Comparison of ENCODE assay signal across 9 cellular contexts in the genomic region with DNA sequence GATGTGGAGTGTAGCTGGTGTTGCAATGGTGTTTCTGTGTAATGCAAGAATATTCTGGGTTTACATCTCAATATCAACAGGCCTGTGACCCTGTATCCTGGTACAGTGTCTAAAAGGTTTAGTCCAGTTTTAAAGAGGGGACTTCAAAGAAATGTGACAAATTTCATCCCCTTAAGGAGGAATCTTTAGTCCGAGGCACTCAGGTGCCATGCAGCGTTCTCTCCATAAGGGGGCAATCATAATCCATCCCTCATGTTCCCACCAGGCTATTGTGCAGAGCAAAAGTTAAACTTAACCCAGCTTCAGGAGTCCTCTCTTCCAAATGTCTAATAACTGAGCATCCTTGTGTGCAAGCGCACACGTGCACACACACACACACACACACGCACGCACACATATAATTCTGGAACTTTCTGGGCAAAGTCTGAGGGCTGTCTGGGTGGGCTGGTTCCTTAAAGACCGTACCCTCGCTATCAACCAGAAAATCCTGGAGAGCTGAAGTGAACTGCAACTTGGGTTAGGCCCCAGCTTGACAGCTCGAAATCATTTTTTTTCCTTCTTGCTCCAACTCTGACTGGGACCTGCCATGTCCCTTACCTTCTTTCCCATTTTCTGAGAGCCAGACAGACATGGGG. TPM values are rescaled to one million over a fixed set of nuclear protein-coding genes. Genes with fewer than 3 reads are reported as not detected.
DNase-seq lines count a peak whose midpoint lies in the region; ATAC-seq and TF ChIP-seq lines count a peak whose summit lies in the region.
"Had no signal": no experiment of that assay in that cellular context is flagged by ENCODE, and none has a peak within 500 bp of the region (broad histone marks: within the 10 kb centered on the region; RNA-seq: fewer than 3 reads in every experiment).

No MANE protein-coding gene starts in this region.

- H3K9me3 Mint-ChIP-seq in stimulated activated memory B cell treated with anti-CD40 and anti-IgM and Interleukin-4, amounts not matched to agents 10 μg/mL and 1 μg/mL and 100 μg/mL, for 72 hours, result no peaks in the 10 kb centered on the region

- H2AFZ ChIP-seq in OCI-LY3 (ENCODE audit: low read depth, low read length), result no peak overlapping the region

- peak; percentile 52 for TF ChIP-seq CTCF in OCI-LY3 (IDR thresholded peaks at IDR 0.05; ENCODE audit: low read depth, low read length)
- peak; percentile 50 to 87 (median 76) for TF ChIP-seq CTCF in dorsolateral prefrontal cortex (IDR thresholded peaks at IDR 0.05 in 54 of 56, conservative IDR thresholded peaks at IDR 0.05 in 2 of 56; ENCODE audit: low read depth in 1 of 56, partially characterized antibody in 56 of 56)

- ATAC-seq in GM19324 (IDR thresholded peaks at IDR 0.05; ENCODE audit: low FRiP score, unreplicated experiment) (no peak), HG02981 (IDR thresholded peaks at IDR 0.05; ENCODE audit: unreplicated experiment) (no peak)
- no peak for ATAC-seq in stimulated activated memory B cell treated with anti-CD40 and anti-IgM and Interleukin-4, amounts not matched to agents 10 μg/mL and 1 μg/mL and 100 μg/mL, for 72 hours

- no peaks in the 10 kb centered on the region for H3K4me1 Mint-ChIP-seq in stimulated activated memory B cell treated with anti-CD40 and anti-IgM and Interleukin-4, amounts not matched to agents 10 μg/mL and 1 μg/mL and 100 μg/mL, for 72 hours

- H3K4me3 ChIP-seq in OCI-LY3 (ENCODE audit: low read length) (no peak overlapping the region), dorsolateral prefrontal cortex (no peak overlapping the region)

- no peak overlapping the region for H3K27ac Mint-ChIP-seq in stimulated activated memory B cell treated with anti-CD40 and anti-IgM and Interleukin-4, amounts not matched to agents 10 μg/mL and 1 μg/mL and 100 μg/mL, for 72 hours

- peak; percentile 77 for DNase-seq in D341Med (ENCODE audit: low spot score)
- DNase-seq in HCEC 1CT, result peak; percentile 29
- DNase-seq in dorsolateral prefrontal cortex, result peak in 3 of 10 donors; percentile 29 to 65 (median 56)
- peak; percentile 51 for DNase-seq in midbrain (lab: John Stamatoyannopoulos, UW)

- H3K4me1 ChIP-seq in OCI-LY3 (ENCODE audit: low read length), result no peaks in the 10 kb centered on the region

- H4K20me1 ChIP-seq in OCI-LY3 (ENCODE audit: insufficient read depth, low read length), result no peaks in the 10 kb centered on the region

- H3K27me3 Mint-ChIP-seq in stimulated activated memory B cell treated with anti-CD40 and anti-IgM and Interleukin-4, amounts not matched to agents 10 μg/mL and 1 μg/mL and 100 μg/mL, for 72 hours, result no peaks in the 10 kb centered on the region

- no peak overlapping the region for H3K27ac ChIP-seq in OCI-LY3 (ENCODE audit: low read length)
- H3K27ac ChIP-seq in dorsolateral prefrontal cortex, result peak overlapping the region in 1 of 59 donors; percentile 7

- H3K36me3 ChIP-seq in OCI-LY3 (replicated peaks; ENCODE audit: low read depth, low read length), result peaks cover 15% of the 10 kb centered on the region

- H3K9me3 ChIP-seq in OCI-LY3 (ENCODE audit: insufficient read depth, low read length), result no peaks in the 10 kb centered on the region

- no peak overlapping the region for H3K4me2 ChIP-seq in OCI-LY3 (ENCODE audit: low read length)

- H3K27me3 ChIP-seq in OCI-LY3 (ENCODE audit: low read depth, low read length), result no peaks in the 10 kb centered on the region
- no peaks in the 10 kb centered on the region for H3K27me3 ChIP-seq in dorsolateral prefrontal cortex

- no peaks in the 10 kb centered on the region for H3K79me2 ChIP-seq in OCI-LY3 (ENCODE audit: low read length)

- no peak overlapping the region for H3K4me3 Mint-ChIP-seq in stimulated activated memory B cell treated with anti-CD40 and anti-IgM and Interleukin-4, amounts not matched to agents 10 μg/mL and 1 μg/mL and 100 μg/mL, for 72 hours

- intact Hi-C loops in dorsolateral prefrontal cortex (cut with DNase I), result loop anchor here (5.0 to 10.0 kb wide), 3 partner anchors 120 to 640 kb away; no protein-coding TSS in a partner anchor

- H3K9ac ChIP-seq in OCI-LY3 (ENCODE audit: low read length), result no peak overlapping the region

- H3K36me3 Mint-ChIP-seq in stimulated activated memory B cell treated with anti-CD40 and anti-IgM and Interleukin-4, amounts not matched to agents 10 μg/mL and 1 μg/mL and 100 μg/mL, for 72 hours, result peaks cover 6% of the 10 kb centered on the region

RNA-seq across cellular contexts. Expression of gene CRB2, which starts 46.0 kb away (rescaled TPM):
- total RNA-seq in dorsolateral prefrontal cortex, result 100 to 1,000 TPM in 1 of 120 experiments, 10 to 100 TPM in 119; 14.5 to 102 (median 32.1) TPM
- total RNA-seq: T-helper 2 cell treated with Interferon-gamma antibody and Interleukin-4, amounts not matched to agents 100 ng/mL and 5 ng/mL, for 36 hours had no signal
